2 cellular contexts compared by ENCODE assay signal in the genomic region with DNA sequence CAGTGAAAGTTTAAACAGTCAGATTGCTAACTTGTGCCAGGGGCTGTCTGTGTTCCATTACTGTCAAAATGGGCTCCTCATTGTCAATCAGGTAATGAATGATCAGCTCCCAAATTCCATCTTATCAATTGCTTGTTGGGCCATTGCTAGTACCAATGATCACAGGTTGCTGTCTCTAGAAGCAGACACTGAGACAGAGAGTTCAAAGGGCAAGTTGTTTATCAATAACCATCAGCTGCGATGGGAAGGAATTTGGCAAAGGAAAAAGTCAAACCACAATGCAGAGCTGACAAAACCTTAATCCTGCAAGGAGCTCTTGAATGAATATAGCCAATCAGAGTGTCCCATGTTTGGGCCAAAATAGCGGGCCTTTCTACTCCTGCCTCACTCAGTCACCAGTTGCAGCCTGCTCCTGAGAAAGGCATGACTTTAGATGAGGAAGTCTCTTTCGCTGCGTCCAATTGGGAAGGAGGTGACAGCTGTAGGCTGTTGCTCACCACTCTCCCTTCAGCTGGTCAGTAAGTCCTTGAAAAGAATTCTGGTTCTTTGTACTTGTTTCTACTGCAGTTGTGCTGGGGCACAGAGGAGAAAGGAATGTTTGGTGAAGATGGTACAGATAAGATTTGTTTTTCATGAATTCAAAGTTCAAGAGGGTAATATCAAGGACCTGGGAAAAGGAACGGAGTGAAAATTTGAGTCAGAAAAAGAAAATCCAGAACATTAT.
TF ChIP-seq lines count a peak whose summit lies in the region.

No MANE protein-coding gene starts in this region.

TF ChIP-seq in GM23338, 12 proteins besides CTCF, POLR2A, EP300 and RAD21 (continues in another document):
- TF ChIP-seq NANOG (IDR thresholded peaks at IDR 0.05; ENCODE audit: borderline replicate concordance) (no peak), POLR2AphosphoS5 (IDR thresholded peaks at IDR 0.05; ENCODE audit: low read depth) (no peak), JUNB (IDR thresholded peaks at IDR 0.05; ENCODE audit: unreplicated experiment) (no peak), EZH2 (IDR thresholded peaks at IDR 0.05; ENCODE audit: low read depth, unreplicated experiment) (no peak), EZH2phosphoT487 (IDR thresholded peaks at IDR 0.05; ENCODE audit: unreplicated experiment) (no peak), ZNF114 (CRISPR knock-in tag; IDR thresholded peaks at IDR 0.05) (no peak), CREB1 (CRISPR knock-in tag; IDR thresholded peaks at IDR 0.05; ENCODE audit: low read depth) (no peak), ZNF331 (CRISPR knock-in tag; IDR thresholded peaks at IDR 0.05; ENCODE audit: low read depth) (no peak)
- TF ChIP-seq, protein P1, sequence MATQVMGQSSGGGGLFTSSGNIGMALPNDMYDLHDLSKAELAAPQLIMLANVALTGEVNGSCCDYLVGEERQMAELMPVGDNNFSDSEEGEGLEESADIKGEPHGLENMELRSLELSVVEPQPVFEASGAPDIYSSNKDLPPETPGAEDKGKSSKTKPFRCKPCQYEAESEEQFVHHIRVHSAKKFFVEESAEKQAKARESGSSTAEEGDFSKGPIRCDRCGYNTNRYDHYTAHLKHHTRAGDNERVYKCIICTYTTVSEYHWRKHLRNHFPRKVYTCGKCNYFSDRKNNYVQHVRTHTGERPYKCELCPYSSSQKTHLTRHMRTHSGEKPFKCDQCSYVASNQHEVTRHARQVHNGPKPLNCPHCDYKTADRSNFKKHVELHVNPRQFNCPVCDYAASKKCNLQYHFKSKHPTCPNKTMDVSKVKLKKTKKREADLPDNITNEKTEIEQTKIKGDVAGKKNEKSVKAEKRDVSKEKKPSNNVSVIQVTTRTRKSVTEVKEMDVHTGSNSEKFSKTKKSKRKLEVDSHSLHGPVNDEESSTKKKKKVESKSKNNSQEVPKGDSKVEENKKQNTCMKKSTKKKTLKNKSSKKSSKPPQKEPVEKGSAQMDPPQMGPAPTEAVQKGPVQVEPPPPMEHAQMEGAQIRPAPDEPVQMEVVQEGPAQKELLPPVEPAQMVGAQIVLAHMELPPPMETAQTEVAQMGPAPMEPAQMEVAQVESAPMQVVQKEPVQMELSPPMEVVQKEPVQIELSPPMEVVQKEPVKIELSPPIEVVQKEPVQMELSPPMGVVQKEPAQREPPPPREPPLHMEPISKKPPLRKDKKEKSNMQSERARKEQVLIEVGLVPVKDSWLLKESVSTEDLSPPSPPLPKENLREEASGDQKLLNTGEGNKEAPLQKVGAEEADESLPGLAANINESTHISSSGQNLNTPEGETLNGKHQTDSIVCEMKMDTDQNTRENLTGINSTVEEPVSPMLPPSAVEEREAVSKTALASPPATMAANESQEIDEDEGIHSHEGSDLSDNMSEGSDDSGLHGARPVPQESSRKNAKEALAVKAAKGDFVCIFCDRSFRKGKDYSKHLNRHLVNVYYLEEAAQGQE (IDR thresholded peaks at IDR 0.05; ENCODE audit: unreplicated experiment), result no peak
- TF ChIP-seq, protein P2, sequence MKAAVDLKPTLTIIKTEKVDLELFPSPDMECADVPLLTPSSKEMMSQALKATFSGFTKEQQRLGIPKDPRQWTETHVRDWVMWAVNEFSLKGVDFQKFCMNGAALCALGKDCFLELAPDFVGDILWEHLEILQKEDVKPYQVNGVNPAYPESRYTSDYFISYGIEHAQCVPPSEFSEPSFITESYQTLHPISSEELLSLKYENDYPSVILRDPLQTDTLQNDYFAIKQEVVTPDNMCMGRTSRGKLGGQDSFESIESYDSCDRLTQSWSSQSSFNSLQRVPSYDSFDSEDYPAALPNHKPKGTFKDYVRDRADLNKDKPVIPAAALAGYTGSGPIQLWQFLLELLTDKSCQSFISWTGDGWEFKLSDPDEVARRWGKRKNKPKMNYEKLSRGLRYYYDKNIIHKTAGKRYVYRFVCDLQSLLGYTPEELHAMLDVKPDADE (IDR thresholded peaks at IDR 0.05), result no peak

TF ChIP-seq in HepG2, 621 proteins besides CTCF, POLR2A, EP300 and RAD21:
- TF ChIP-seq PLRG1 (conservative IDR thresholded peaks at IDR 0.05), result no peak
- TF ChIP-seq DNMT3B (CRISPR knock-in tag; conservative IDR thresholded peaks at IDR 0.05), result no peak
- peak; percentile 29 for TF ChIP-seq HNF4A (CRISPR knock-in tag; IDR thresholded peaks at IDR 0.05)
- TF ChIP-seq, protein P3, sequence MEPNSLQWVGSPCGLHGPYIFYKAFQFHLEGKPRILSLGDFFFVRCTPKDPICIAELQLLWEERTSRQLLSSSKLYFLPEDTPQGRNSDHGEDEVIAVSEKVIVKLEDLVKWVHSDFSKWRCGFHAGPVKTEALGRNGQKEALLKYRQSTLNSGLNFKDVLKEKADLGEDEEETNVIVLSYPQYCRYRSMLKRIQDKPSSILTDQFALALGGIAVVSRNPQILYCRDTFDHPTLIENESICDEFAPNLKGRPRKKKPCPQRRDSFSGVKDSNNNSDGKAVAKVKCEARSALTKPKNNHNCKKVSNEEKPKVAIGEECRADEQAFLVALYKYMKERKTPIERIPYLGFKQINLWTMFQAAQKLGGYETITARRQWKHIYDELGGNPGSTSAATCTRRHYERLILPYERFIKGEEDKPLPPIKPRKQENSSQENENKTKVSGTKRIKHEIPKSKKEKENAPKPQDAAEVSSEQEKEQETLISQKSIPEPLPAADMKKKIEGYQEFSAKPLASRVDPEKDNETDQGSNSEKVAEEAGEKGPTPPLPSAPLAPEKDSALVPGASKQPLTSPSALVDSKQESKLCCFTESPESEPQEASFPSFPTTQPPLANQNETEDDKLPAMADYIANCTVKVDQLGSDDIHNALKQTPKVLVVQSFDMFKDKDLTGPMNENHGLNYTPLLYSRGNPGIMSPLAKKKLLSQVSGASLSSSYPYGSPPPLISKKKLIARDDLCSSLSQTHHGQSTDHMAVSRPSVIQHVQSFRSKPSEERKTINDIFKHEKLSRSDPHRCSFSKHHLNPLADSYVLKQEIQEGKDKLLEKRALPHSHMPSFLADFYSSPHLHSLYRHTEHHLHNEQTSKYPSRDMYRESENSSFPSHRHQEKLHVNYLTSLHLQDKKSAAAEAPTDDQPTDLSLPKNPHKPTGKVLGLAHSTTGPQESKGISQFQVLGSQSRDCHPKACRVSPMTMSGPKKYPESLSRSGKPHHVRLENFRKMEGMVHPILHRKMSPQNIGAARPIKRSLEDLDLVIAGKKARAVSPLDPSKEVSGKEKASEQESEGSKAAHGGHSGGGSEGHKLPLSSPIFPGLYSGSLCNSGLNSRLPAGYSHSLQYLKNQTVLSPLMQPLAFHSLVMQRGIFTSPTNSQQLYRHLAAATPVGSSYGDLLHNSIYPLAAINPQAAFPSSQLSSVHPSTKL (CRISPR knock-in tag; IDR thresholded peaks at IDR 0.05), result peak; percentile 24; the same call in 1 of the 2 replicates
